Comparison of ENCODE assay signal across 11 cellular contexts in the genomic region with DNA sequence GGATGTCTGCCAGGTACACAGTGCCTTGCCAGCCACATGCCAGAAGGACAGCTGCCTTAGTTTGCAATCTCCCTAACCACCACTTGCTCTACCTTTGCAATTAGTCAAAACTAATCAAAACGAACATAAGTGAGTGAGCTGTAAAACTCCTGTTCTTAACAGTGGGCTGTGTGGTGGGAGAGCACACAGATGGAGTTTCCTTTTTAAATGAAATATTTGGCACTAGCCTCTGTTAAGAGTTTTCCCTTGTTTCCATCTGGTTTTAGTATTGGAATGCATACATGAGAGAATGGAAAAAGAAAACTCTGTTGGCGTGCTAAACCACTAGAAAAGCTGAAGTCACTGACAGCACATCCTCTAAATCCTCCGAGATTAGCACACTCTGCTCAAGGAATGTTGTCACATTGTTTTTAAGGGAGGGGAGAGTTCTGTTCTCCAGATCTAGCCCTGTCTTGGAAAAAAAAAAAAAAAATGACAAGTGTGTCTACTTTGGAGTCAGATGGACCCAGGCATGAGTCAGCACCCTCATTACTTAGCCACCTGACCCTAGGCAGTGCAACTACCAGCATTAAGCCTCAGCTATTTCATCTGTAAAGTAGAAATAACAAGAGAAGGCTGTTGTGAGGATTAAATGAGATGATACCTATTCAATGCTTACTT.
DNase-seq lines count a peak whose midpoint lies in the region; ATAC-seq and TF ChIP-seq lines count a peak whose summit lies in the region.
"Had no signal": no experiment of that assay in that cellular context is flagged by ENCODE, and none has a peak within 500 bp of the region (broad histone marks: within the 10 kb centered on the region; RNA-seq: fewer than 3 reads in every experiment).

No MANE protein-coding gene starts in this region.

- no peak overlapping the region for H2AK5ac ChIP-seq in mesendoderm (ENCODE audit: low read length)

- no peak overlapping the region for H3K4me2 ChIP-seq in mesendoderm (ENCODE audit: low read length)

- no peaks in the 10 kb centered on the region for H3K4me1 Mint-ChIP-seq in activated T-helper 1 cell treated with anti-CD3 and anti-CD28 coated beads, Interleukin-12 subunit alpha, Interleukin-12 subunit beta, Interleukin-2, Interleukin-4 antibody, amounts not matched to agents 30 ng/mL and 10 ng/mL and 1 ng/mL, durations not matched to agents 14 hours and 24 hours and 36 hours (ENCODE audit: low read depth)

- H3K4me3 Mint-ChIP-seq in activated T-helper 1 cell treated with anti-CD3 and anti-CD28 coated beads, Interleukin-12 subunit alpha, Interleukin-12 subunit beta, Interleukin-2, Interleukin-4 antibody, amounts not matched to agents 30 ng/mL and 10 ng/mL and 1 ng/mL, durations not matched to agents 14 hours and 24 hours and 36 hours = no peak overlapping the region
- H3K4me3 Mint-ChIP-seq: T-helper 1 cell treated with Interleukin-12 subunit alpha and Interleukin-12 subunit beta and Interleukin-4 antibody, amounts not matched to agents 30 μg/mL and 1 μg/mL, for 36 hours had no signal

- no peaks in the 10 kb centered on the region for H3K9me3 ChIP-seq in uterus

- no peak overlapping the region for H2BK5ac ChIP-seq in mesendoderm (ENCODE audit: low read length)

- no peak overlapping the region for H2BK120ac ChIP-seq in mesendoderm (ENCODE audit: low read depth, low read length)

- no peak for ATAC-seq in GM18861 (IDR thresholded peaks at IDR 0.05; ENCODE audit: unreplicated experiment)

- H3K56ac ChIP-seq in mesendoderm (ENCODE audit: low read length) = no peak overlapping the region

- no peak overlapping the region for H4K5ac ChIP-seq in mesendoderm (ENCODE audit: low read length)

- no peak overlapping the region for H3K27ac Mint-ChIP-seq in activated T-helper 1 cell treated with anti-CD3 and anti-CD28 coated beads, Interleukin-12 subunit alpha, Interleukin-12 subunit beta, Interleukin-2, Interleukin-4 antibody, amounts not matched to agents 30 ng/mL and 10 ng/mL and 1 ng/mL, durations not matched to agents 14 hours and 24 hours and 36 hours
- H3K27ac Mint-ChIP-seq: T-helper 1 cell treated with Interleukin-12 subunit alpha and Interleukin-12 subunit beta and Interleukin-4 antibody, amounts not matched to agents 30 μg/mL and 1 μg/mL, for 36 hours had no signal

- H3K27me3 ChIP-seq in mesendoderm (ENCODE audit: insufficient read depth, low read length, poor library complexity) (no peaks in the 10 kb centered on the region), uterus (no peaks in the 10 kb centered on the region)

- H3K4ac ChIP-seq in mesendoderm (ENCODE audit: low read depth, low read length) = no peak overlapping the region

- DNase-seq in NCI-H2029 (lab: John Stamatoyannopoulos, UW) (peak; percentile 31), NCI-H2029 treated with DMSO at 0.1 percent for 48 hours (lab: John Stamatoyannopoulos, UW) (no peak), epidermal melanocyte (ENCODE audit: insufficient read length, low spot score) (peak; percentile 40), mesendoderm (peak; percentile 61), uterus (peak in 1 of 2 donors; percentile 35), GDM1 (lab: John Stamatoyannopoulos, UW) (no peak)
- no peak for DNase-seq in activated T-helper 1 cell treated with anti-CD3 and anti-CD28 coated beads, Interleukin-12 subunit alpha, Interleukin-12 subunit beta, Interleukin-2, Interleukin-4 antibody, amounts not matched to agents 30 ng/mL and 10 ng/mL and 1 ng/mL, durations not matched to agents 14 hours and 24 hours and 36 hours (ENCODE audit: low spot score)
- DNase-seq: 8988T; central memory CD4-positive, alpha-beta T cell had no signal

- no peaks in the 10 kb centered on the region for H3K36me3 Mint-ChIP-seq in activated T-helper 1 cell treated with anti-CD3 and anti-CD28 coated beads, Interleukin-12 subunit alpha, Interleukin-12 subunit beta, Interleukin-2, Interleukin-4 antibody, amounts not matched to agents 30 ng/mL and 10 ng/mL and 1 ng/mL, durations not matched to agents 14 hours and 24 hours and 36 hours (ENCODE audit: low read depth)

- H3K9ac ChIP-seq in mesendoderm (ENCODE audit: low read length) = no peak overlapping the region

- H2BK15ac ChIP-seq in mesendoderm (replicated peaks; ENCODE audit: low read depth) = no peak overlapping the region

- WGBS in mesendoderm (ENCODE audit: extremely low coverage, insufficient coverage, low lambda C conversion rate) = no CpG with 5 or more reads among the region's 3 CpGs

- no peaks in the 10 kb centered on the region for H3K79me2 ChIP-seq in mesendoderm (ENCODE audit: control insufficient read depth, insufficient read depth, low read length)

- no peaks in the 10 kb centered on the region for H3K9me3 Mint-ChIP-seq in activated T-helper 1 cell treated with anti-CD3 and anti-CD28 coated beads, Interleukin-12 subunit alpha, Interleukin-12 subunit beta, Interleukin-2, Interleukin-4 antibody, amounts not matched to agents 30 ng/mL and 10 ng/mL and 1 ng/mL, durations not matched to agents 14 hours and 24 hours and 36 hours
- H3K9me3 Mint-ChIP-seq: T-helper 1 cell treated with Interleukin-12 subunit alpha and Interleukin-12 subunit beta and Interleukin-4 antibody, amounts not matched to agents 30 μg/mL and 1 μg/mL, for 36 hours had no signal

- H3K4me1 ChIP-seq in mesendoderm (ENCODE audit: control insufficient read depth, low read depth, low read length) (no peaks in the 10 kb centered on the region), uterus (peaks cover 0 to 6% of the 10 kb centered on the region in 2 donors)

- no peak for TF ChIP-seq CTCF in uterus (IDR thresholded peaks at IDR 0.05)

- H3K27ac ChIP-seq in mesendoderm (ENCODE audit: low read depth, low read length) (no peak overlapping the region), uterus (peak overlapping the region; percentile 62 to 77)

- no peak for TF ChIP-seq POLR2A in uterus (IDR thresholded peaks at IDR 0.05)

- no peak overlapping the region for H4K8ac ChIP-seq in mesendoderm (ENCODE audit: low read depth, low read length)

- intact Hi-C loops in uterus (cut with DNase I; ENCODE audit: low total_unique reads) = no loop called here
- intact Hi-C loops in activated T-helper 1 cell treated with anti-CD3 and anti-CD28 coated beads, Interleukin-12 subunit alpha, Interleukin-12 subunit beta, Interleukin-2, Interleukin-4 antibody, amounts not matched to agents 30 ng/mL and 10 ng/mL and 1 ng/mL, durations not matched to agents 14 hours and 24 hours and 36 hours (cut with micrococcal nuclease) = no loop called here

- H3K27me3 Mint-ChIP-seq in activated T-helper 1 cell treated with anti-CD3 and anti-CD28 coated beads, Interleukin-12 subunit alpha, Interleukin-12 subunit beta, Interleukin-2, Interleukin-4 antibody, amounts not matched to agents 30 ng/mL and 10 ng/mL and 1 ng/mL, durations not matched to agents 14 hours and 24 hours and 36 hours (ENCODE audit: insufficient read depth) = peaks cover 2% of the 10 kb centered on the region

- no peak overlapping the region for H3K18ac ChIP-seq in mesendoderm (ENCODE audit: low read length)

- H3K36me3 ChIP-seq in mesendoderm (ENCODE audit: control insufficient read depth, insufficient read depth, low read length) = no peaks in the 10 kb centered on the region
- H3K36me3 ChIP-seq in uterus = no peaks in the 10 kb centered on the region

- H3K79me1 ChIP-seq in mesendoderm (ENCODE audit: low read length) = no peaks in the 10 kb centered on the region

- no peak overlapping the region for H3K23ac ChIP-seq in mesendoderm (ENCODE audit: low read length)

- H3K4me3 ChIP-seq in mesendoderm (ENCODE audit: low read length) = no peak overlapping the region
- no peak overlapping the region for H3K4me3 ChIP-seq in uterus

Comparison
In these comparisons a context has a peak if more than half of its experiments do, and no peak if none do; other contexts are left out.
1. DNase-seq: peak in NCI-H2029 (single experiment), epidermal melanocyte (single experiment) and mesendoderm (single experiment); none in NCI-H2029 treated with DMSO at 0.1 percent for 48 hours (single experiment), GDM1 (single experiment) and activated T-helper 1 cell treated with anti-CD3 and anti-CD28 coated beads, Interleukin-12 subunit alpha, Interleukin-12 subunit beta, Interleukin-2, Interleukin-4 antibody, amounts not matched to agents 30 ng/mL and 10 ng/mL and 1 ng/mL, durations not matched to agents 14 hours and 24 hours and 36 hours (single experiment).